In genomic region chr5:152560508-152561137, GRCh38 we compare ENCODE assay signal across 8 cellular contexts.
DNase-seq lines count a peak whose midpoint lies in the region; ATAC-seq and TF ChIP-seq lines count a peak whose summit lies in the region.

No MANE protein-coding gene starts in this region.

- ATAC-seq in GM21360 (IDR thresholded peaks at IDR 0.05; ENCODE audit: unreplicated experiment), result peak; percentile 87
- no peak for ATAC-seq in effector memory CD8-positive, alpha-beta T cell (replicated peaks)
- ATAC-seq in lung (ENCODE audit: insufficient read depth, low FRiP score), result no peak
- no peak for ATAC-seq in HG03095 (IDR thresholded peaks at IDR 0.05; ENCODE audit: unreplicated experiment)

- no peaks in the 10 kb centered on the region for H3K9me3 ChIP-seq in lung (ENCODE audit: control insufficient read depth in 2 of 2, insufficient read depth in 1 of 2, low read length in 1 of 2)

- DNase-seq in G401 (ENCODE audit: low spot score) (peak; percentile 64), SHP77 (lab: John Stamatoyannopoulos, UW) (peak; percentile 39 to 44), lung (ENCODE audit: low spot score) (peak; percentile 41), substantia nigra (lab: John Stamatoyannopoulos, UW) (peak in 38 of 49 donors; percentile 4 to 76 (median 48))
- DNase-seq in Jurkat, Clone E6-1 (ENCODE audit: low read depth, low spot score), result peak; percentile 41
- peak; percentile 17 to 35 (median 20) for DNase-seq in effector memory CD8-positive, alpha-beta T cell

- no peak overlapping the region for H3K4me3 ChIP-seq in Jurkat, Clone E6-1 (ENCODE audit: low read length)
- no peak overlapping the region for H3K4me3 ChIP-seq in lung

- in situ Hi-C loops in G401 (cut with HindIII; ENCODE audit: low sequenced_read_pairs), result no loop called here

- H3K4me3 Mint-ChIP-seq in effector memory CD8-positive, alpha-beta T cell, result no peak overlapping the region

- peak; percentile 45 for TF ChIP-seq CTCF in lung (IDR thresholded peaks at IDR 0.05; ENCODE audit: control extremely low read depth, extremely low read depth)

- no peaks in the 10 kb centered on the region for H3K36me3 ChIP-seq in lung (ENCODE audit: control insufficient read depth in 2 of 2, insufficient read depth in 2 of 2, low read length in 2 of 2)

- H3K36me3 Mint-ChIP-seq in effector memory CD8-positive, alpha-beta T cell (ENCODE audit: insufficient read depth), result no peaks in the 10 kb centered on the region

- WGBS in lung, 2 donors, result 35 to 39% methylated on average over 6 of the region's 6 CpGs

- no peak overlapping the region for H3K27ac ChIP-seq in lung (ENCODE audit: low read depth in 1 of 2, low read length in 1 of 2)
- H3K27ac ChIP-seq in substantia nigra (ENCODE audit: low read depth, low read length, poor library complexity, severe bottlenecking), result no peak overlapping the region

- no peaks in the 10 kb centered on the region for H3K27me3 Mint-ChIP-seq in effector memory CD8-positive, alpha-beta T cell

- no peaks in the 10 kb centered on the region for H3K4me1 Mint-ChIP-seq in effector memory CD8-positive, alpha-beta T cell (ENCODE audit: low read depth in 2 of 2)

- no peaks in the 10 kb centered on the region for H3K4me1 ChIP-seq in lung (ENCODE audit: control insufficient read depth in 2 of 2, insufficient read depth in 2 of 2, low read length in 2 of 2)

- no peak overlapping the region for H3K27ac Mint-ChIP-seq in effector memory CD8-positive, alpha-beta T cell

- H3K27me3 ChIP-seq in lung (ENCODE audit: control insufficient read depth, insufficient read depth), result no peaks in the 10 kb centered on the region

- H3K9me3 Mint-ChIP-seq in effector memory CD8-positive, alpha-beta T cell, result no peaks in the 10 kb centered on the region
